In genomic region chr3:149373235-149374125, GRCh38 we compare ENCODE assay signal across 12 cellular contexts. TPM values are rescaled to one million over a fixed set of nuclear protein-coding genes. Genes with fewer than 3 reads are reported as not detected.
DNase-seq lines count a peak whose midpoint lies in the region; ATAC-seq and TF ChIP-seq lines count a peak whose summit lies in the region.
"Had no signal": no experiment of that assay in that cellular context is flagged by ENCODE, and none has a peak within 500 bp of the region (broad histone marks: within the 10 kb centered on the region; RNA-seq: fewer than 3 reads in every experiment).

No MANE protein-coding gene starts in this region.

- in situ Hi-C loops in HAP-1 (cut with MboI; ENCODE audit: low sequenced_read_pairs): no loop called here

- peak; percentile 96 to 97 for DNase-seq in AML-193 (lab: John Stamatoyannopoulos, UW)
- peak; percentile 54 for DNase-seq in NCI-H226
- peak; percentile 53 for DNase-seq in dedifferentiated amniotic fluid mesenchymal stem cell (ENCODE audit: extremely low spot score)
- no peak for DNase-seq in omental fat pad (ENCODE audit: low spot score)
- no peak for DNase-seq in HAP-1 (ENCODE audit: low spot score in 2 of 2)
- no peak for DNase-seq in NCI-H187 (lab: John Stamatoyannopoulos, UW)
- DNase-seq: activated CD4-positive, alpha-beta memory T cell treated with anti-CD3 and anti-CD28 coated beads for 36 hours; CD8-positive, alpha-beta T cell; NCI-H2029 had no signal

- TF ChIP-seq CTCF in omental fat pad (IDR thresholded peaks at IDR 0.05): no peak

- peak; percentile 11 for ATAC-seq in omental fat pad (ENCODE audit: low FRiP score)
- no peak for ATAC-seq in HG02571 (IDR thresholded peaks at IDR 0.05; ENCODE audit: unreplicated experiment)
- ATAC-seq in GM19035 (IDR thresholded peaks at IDR 0.05; ENCODE audit: unreplicated experiment): no peak
- ATAC-seq: CD8-positive, alpha-beta T cell had no signal

- H3K4me1 ChIP-seq in HAP-1: peaks cover 57% of the 10 kb centered on the region

- no peak overlapping the region for H3K4me3 ChIP-seq in HAP-1

- H3K9me3 ChIP-seq in HAP-1: no peaks in the 10 kb centered on the region
- H3K9me3 ChIP-seq: neutrophil had no signal

- H3K27me3 ChIP-seq in HAP-1 (ENCODE audit: low read depth): no peaks in the 10 kb centered on the region

- no peaks in the 10 kb centered on the region for H3K36me3 ChIP-seq in HAP-1 (replicated peaks)
- H3K36me3 ChIP-seq: neutrophil had no signal

RNA-seq across cellular contexts. Expression of gene TM4SF1, which starts 4.0 kb away (rescaled TPM):
- total RNA-seq in omental fat pad: 1,000 to 10,000 TPM in 1 of 4 donors, 100 to 1,000 TPM in 3; 273 to 1,679 (median 590) TPM
- total RNA-seq: CD8-positive, alpha-beta T cell had no signal

RNA-seq across cellular contexts. Expression of gene TM4SF18, which starts 40.0 kb away (rescaled TPM):
- 10 to 100 TPM; 11.3 to 81.5 (median 20.5) TPM for total RNA-seq in omental fat pad
- total RNA-seq: activated CD4-positive, alpha-beta memory T cell treated with anti-CD3 and anti-CD28 coated beads for 36 hours; CD8-positive, alpha-beta T cell had no signal

Comparison
In these comparisons a context has a peak if more than half of its experiments do, and no peak if none do; other contexts are left out.
1. DNase-seq: peak in AML-193 (2 of 2), NCI-H226 (single experiment) and dedifferentiated amniotic fluid mesenchymal stem cell (single experiment); none in omental fat pad (single experiment), HAP-1 (0 of 2) and NCI-H187 (0 of 2).